ENCODE assay signal across 8 cellular contexts in the genomic region with DNA sequence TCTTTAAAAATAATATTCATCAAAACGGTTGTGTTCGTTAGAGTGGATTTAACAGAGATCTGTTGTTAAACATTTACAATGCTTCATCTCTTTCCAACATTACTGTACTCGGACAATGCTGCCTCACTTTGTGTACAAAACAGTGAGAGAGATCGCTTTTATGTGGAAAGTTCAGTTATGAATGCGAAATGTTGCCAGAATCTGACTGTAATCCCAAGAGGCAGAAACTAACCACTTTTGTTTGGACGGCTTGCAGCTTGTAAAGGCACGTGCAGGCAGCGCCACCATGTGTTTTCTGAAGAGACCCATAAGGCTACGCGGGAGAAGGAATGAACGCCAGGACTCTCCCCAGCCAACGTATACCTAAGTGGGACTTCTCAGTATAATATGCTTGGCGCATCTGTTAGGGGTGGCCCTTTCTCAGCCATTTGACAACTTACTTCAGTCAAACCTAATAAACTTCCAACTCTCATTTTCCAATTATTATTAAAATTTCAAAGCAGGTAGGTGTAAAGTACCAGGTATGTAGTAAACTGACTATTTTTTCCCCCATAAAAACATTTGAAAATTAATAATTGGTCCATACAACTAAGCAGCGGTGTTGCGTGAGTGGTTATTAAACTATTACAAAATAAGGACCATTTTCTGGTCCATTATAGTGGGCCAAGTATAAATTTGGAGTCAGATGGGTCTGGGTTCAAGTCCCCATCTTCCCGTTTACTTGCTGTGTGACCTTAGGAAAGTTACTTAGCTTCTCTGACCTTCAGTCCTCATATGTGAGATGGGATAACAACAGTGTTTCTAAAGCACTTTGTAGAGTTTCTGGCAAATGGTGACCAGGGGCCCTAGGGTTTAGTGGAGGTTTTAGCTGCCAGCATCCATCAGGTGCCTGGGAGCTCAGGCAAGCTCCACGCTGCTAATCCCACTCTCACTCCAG. TPM values are rescaled to one million over a fixed set of nuclear protein-coding genes. Genes with fewer than 3 reads are reported as not detected.
DNase-seq lines count a peak whose midpoint lies in the region; ATAC-seq and TF ChIP-seq lines count a peak whose summit lies in the region.

No MANE protein-coding gene starts in this region.

- no peak overlapping the region for H3K4me2 ChIP-seq in mesenchymal stem cell (ENCODE audit: low read length, poor library complexity, severe bottlenecking)

- H4K8ac ChIP-seq in mesenchymal stem cell (ENCODE audit: low read length), result no peak overlapping the region

- H3K14ac ChIP-seq in mesenchymal stem cell (ENCODE audit: low read length in 2 of 2), result no peak overlapping the region

- no peak overlapping the region for H3K27ac ChIP-seq in endodermal cell (ENCODE audit: low read depth, low read length)
- no peak overlapping the region for H3K27ac ChIP-seq in mesenchymal stem cell (ENCODE audit: low read length, poor library complexity, severe bottlenecking)

- H3K9me3 ChIP-seq in endodermal cell (ENCODE audit: control insufficient read depth, low read length), result no peaks in the 10 kb centered on the region
- H3K9me3 ChIP-seq in mesenchymal stem cell (ENCODE audit: control insufficient read depth, low read length), result no peaks in the 10 kb centered on the region

- H3K36me3 ChIP-seq in endodermal cell (ENCODE audit: control insufficient read depth, insufficient read depth, low read length) (no peaks in the 10 kb centered on the region), mesenchymal stem cell (ENCODE audit: control insufficient read depth in 1 of 2, insufficient read depth in 2 of 2, low read depth in 1 of 2, low read length in 2 of 2) (no peaks in the 10 kb centered on the region)

- H3K27ac Mint-ChIP-seq in endodermal cell, result no peak overlapping the region

- H3K79me1 ChIP-seq in mesenchymal stem cell (replicated peaks; ENCODE audit: low read length, poor library complexity, severe bottlenecking), result no peaks in the 10 kb centered on the region

- TF ChIP-seq CTCF in endodermal cell (conservative IDR thresholded peaks at IDR 0.05), result peak; percentile 91

- DNase-seq in AML-193 (lab: John Stamatoyannopoulos, UW), result peak; percentile 69 to 84
- peak; percentile 78 for DNase-seq in HPDE6-E6E7 (ENCODE audit: extremely low spot score)
- peak; percentile 68 for DNase-seq in NCI-H774 (lab: John Stamatoyannopoulos, UW)
- peak; percentile 19 to 21 for DNase-seq in activated CD8-positive, alpha-beta memory T cell treated with anti-CD3 and anti-CD28 coated beads for 4 hours (ENCODE audit: low read depth in 2 of 2)
- peak; percentile 92 for DNase-seq in endodermal cell
- DNase-seq in mesenchymal stem cell, result peak; percentile 89
- peak; percentile 71 for DNase-seq in stimulated activated CD8-positive, alpha-beta memory T cell treated with anti-CD3 and anti-CD28 coated beads, Interleukin-4, amount 100 ng/mL, for 48 hours

- no peak overlapping the region for H2BK5ac ChIP-seq in mesenchymal stem cell (ENCODE audit: low read depth, low read length, poor library complexity, severe bottlenecking)

- H2AK5ac ChIP-seq in mesenchymal stem cell (ENCODE audit: low read length, severe bottlenecking), result no peak overlapping the region

- H2BK15ac ChIP-seq in mesenchymal stem cell (ENCODE audit: low read depth, poor library complexity, severe bottlenecking), result no peak overlapping the region

- H3K4me3 Mint-ChIP-seq in endodermal cell, result no peak overlapping the region

- H3K4me1 ChIP-seq in endodermal cell (ENCODE audit: control insufficient read depth, insufficient read depth, low read length) (no peaks in the 10 kb centered on the region), mesenchymal stem cell (ENCODE audit: control insufficient read depth, insufficient read depth, low read depth, low read length) (peaks cover 5% of the 10 kb centered on the region)

- 32 to 44% methylated on average over 14 to 17 of the region's 17 CpGs for WGBS in endodermal cell (ENCODE audit: insufficient coverage in 1 of 2, insufficient read length in 1 of 2), 2 experiments
- WGBS in mesenchymal stem cell, result 28% methylated on average over 11 of the region's 17 CpGs

- no peak overlapping the region for H3K23ac ChIP-seq in mesenchymal stem cell (ENCODE audit: low read length in 2 of 2)

- no peak overlapping the region for H3K18ac ChIP-seq in mesenchymal stem cell (ENCODE audit: low read depth in 1 of 2, low read length in 2 of 2)

- no peaks in the 10 kb centered on the region for H3K36me3 Mint-ChIP-seq in endodermal cell (ENCODE audit: low read depth)

- H3K4me3 ChIP-seq in endodermal cell (ENCODE audit: low read length), result no peak overlapping the region
- peak overlapping the region in 1 of 2 experiments; percentile 56 for H3K4me3 ChIP-seq in mesenchymal stem cell (ENCODE audit: insufficient read depth in 1 of 2, low read depth in 1 of 2, low read length in 2 of 2)

- H3K27me3 ChIP-seq in endodermal cell (ENCODE audit: control insufficient read depth, insufficient read depth, low read length, poor library complexity, severe bottlenecking), result no peaks in the 10 kb centered on the region
- peaks cover 0 to 21% of the 10 kb centered on the region in 2 experiments for H3K27me3 ChIP-seq in mesenchymal stem cell (ENCODE audit: control insufficient read depth in 1 of 2, insufficient read depth in 1 of 2, low read length in 2 of 2)

- peaks cover 1% of the 10 kb centered on the region for H3K9me3 Mint-ChIP-seq in endodermal cell

- no peak overlapping the region for H3K9ac ChIP-seq in endodermal cell (ENCODE audit: extremely low read depth, low read length, poor library complexity, severe bottlenecking)
- peak overlapping the region; percentile 77 for H3K9ac ChIP-seq in mesenchymal stem cell (ENCODE audit: low read length)

- no peak overlapping the region for H3K4ac ChIP-seq in mesenchymal stem cell (ENCODE audit: low read depth in 1 of 2, low read length in 2 of 2)

- no peak overlapping the region for H2AFZ ChIP-seq in mesenchymal stem cell (ENCODE audit: low read depth, low read length)

- no peak overlapping the region for H4K91ac ChIP-seq in mesenchymal stem cell (ENCODE audit: low read length)

- H2BK12ac ChIP-seq in mesenchymal stem cell (ENCODE audit: low read length in 2 of 2), result peak overlapping the region in 1 of 2 experiments; percentile 12

- ATAC-seq in GM18907 (IDR thresholded peaks at IDR 0.05; ENCODE audit: unreplicated experiment), result peak; percentile 74

- peaks cover 3% of the 10 kb centered on the region for H3K4me1 Mint-ChIP-seq in endodermal cell

- no peaks in the 10 kb centered on the region for H3K27me3 Mint-ChIP-seq in endodermal cell (ENCODE audit: insufficient read depth)

- H2BK120ac ChIP-seq in mesenchymal stem cell (ENCODE audit: low read depth, low read length), result no peak overlapping the region

RNA-seq across cellular contexts. Expression of a gene that starts 5.6 kb away (rescaled TPM):
- total RNA-seq in endodermal cell, result 10 to 100 TPM; 35.3 to 42.9 TPM
- 28.0 TPM for polyA plus RNA-seq in endodermal cell (2013, experiment 1 of 2)
- 29.6 TPM for polyA plus RNA-seq in endodermal cell (2013, experiment 2 of 2)
- polyA plus RNA-seq in mesenchymal stem cell (2013, experiment 1 of 2), result 21.3 TPM
- polyA plus RNA-seq in mesenchymal stem cell (2013, experiment 2 of 2), result 21.5 TPM

Comparison
In these comparisons a context has a peak if more than half of its experiments do, and no peak if none do; other contexts are left out.
1. DNase-seq: peak in every context shown above with its lines; median percentile 92 in endodermal cell; 89 in mesenchymal stem cell; 78 in HPDE6-E6E7; 76 in AML-193; 71 in stimulated activated CD8-positive, alpha-beta memory T cell treated with anti-CD3 and anti-CD28 coated beads, Interleukin-4, amount 100 ng/mL, for 48 hours; 68 in NCI-H774; 20 in activated CD8-positive, alpha-beta memory T cell treated with anti-CD3 and anti-CD28 coated beads for 4 hours.